In the genomic region with DNA sequence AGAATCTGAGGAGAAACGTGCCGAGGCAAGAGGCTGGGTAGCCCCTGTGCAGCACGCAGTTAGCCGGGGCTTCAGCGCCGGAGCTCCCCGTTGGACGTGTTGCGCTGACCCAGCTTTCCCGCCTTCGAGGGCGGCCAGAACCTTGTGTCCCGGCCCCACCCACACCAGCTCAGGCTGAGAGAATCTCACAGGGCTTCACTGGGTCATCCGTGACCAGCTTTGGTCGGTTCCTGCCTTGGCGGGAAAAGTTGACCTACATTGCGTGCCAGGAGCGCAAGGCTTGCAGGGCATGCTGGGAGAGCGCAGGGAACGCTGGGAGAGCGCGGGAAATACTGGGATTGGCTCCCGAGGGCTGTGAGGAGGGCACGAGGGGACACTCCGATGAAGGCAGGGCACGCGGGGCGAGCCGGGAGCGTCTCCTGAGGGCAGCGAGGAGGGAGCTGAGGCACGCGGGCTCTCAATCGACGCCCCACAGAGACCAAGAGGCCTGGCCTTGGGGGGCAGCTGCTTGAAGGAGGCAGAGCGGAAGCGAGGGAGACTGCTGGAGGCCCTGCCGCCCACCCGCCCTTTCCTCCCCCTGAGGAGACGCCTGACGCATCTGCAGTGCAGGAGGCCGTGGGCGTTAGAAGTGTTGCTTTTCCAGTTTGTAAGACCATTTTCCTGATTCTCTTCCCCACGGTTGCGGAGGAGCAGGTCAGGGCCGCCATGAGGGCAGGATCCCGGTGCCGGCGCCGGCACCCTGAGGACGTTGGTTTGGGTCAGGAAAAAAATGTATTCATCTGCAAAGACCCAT, we compare ENCODE assay signal across 34 cellular contexts. TPM values are rescaled to one million over a fixed set of nuclear protein-coding genes. Genes with fewer than 3 reads are reported as not detected.
A peak's percentile ranks its signal among the peaks of the same experiment; 100 is the strongest.
DNase-seq lines count a peak whose midpoint lies in the region; ATAC-seq, FAIRE-seq and TF ChIP-seq lines count a peak whose summit lies in the region.
"Had no signal": no experiment of that assay in that cellular context is flagged by ENCODE, and none has a peak within 500 bp of the region (broad histone marks: within the 10 kb centered on the region; RNA-seq: fewer than 3 reads in every experiment).

C18orf63 (plus strand) TSS at position 376 of the 793 bp plus-strand sequence. CDS start 2,027 bp downstream, outside the sequence.

- H3K4me3 Mint-ChIP-seq in Caco-2 (ENCODE audit: unreplicated experiment): no peak within 1 kb of the TSS
- H3K4me3 Mint-ChIP-seq: activated naive CD8-positive, alpha-beta T cell treated with anti-CD3 and anti-CD28 coated beads, Interleukin-2, amount 50 U/mL, for 24 hours; activated T-cell treated with anti-CD3 and anti-CD28 coated beads, Interleukin-2, amount 50 U/mL, for 24 hours; CD4-positive, alpha-beta T cell; endodermal cell; naive B cell had no signal

- peaks cover under 1% of the 10 kb centered on the region for H3K4me1 Mint-ChIP-seq in Caco-2 (ENCODE audit: low read depth, unreplicated experiment)
- H3K4me1 Mint-ChIP-seq: activated naive CD8-positive, alpha-beta T cell treated with anti-CD3 and anti-CD28 coated beads, Interleukin-2, amount 50 U/mL, for 24 hours; endodermal cell had no signal

- H3K36me3 Mint-ChIP-seq in Caco-2 (ENCODE audit: insufficient read depth, unreplicated experiment): no peaks in the 10 kb centered on the region
- H3K36me3 Mint-ChIP-seq: naive B cell had no signal

- no peak for DNase-seq in Caco-2
- no peak for DNase-seq in PC-3
- peak; percentile 63 for DNase-seq in kidney
- no peak for DNase-seq in trophoblast cell
- no peak for DNase-seq in SHP77 treated with DMSO at 0.1 percent for 48 hours (lab: John Stamatoyannopoulos, UW)
- no peak for DNase-seq in NCI-H2227 treated with DMSO at 0.1 percent for 48 hours (lab: John Stamatoyannopoulos, UW)
- DNase-seq: activated CD4-positive, alpha-beta T cell treated with anti-CD3 and anti-CD28 coated beads, Interleukin-2, amount 50 U/mL, for 1 hour; activated CD4-positive, CD25-positive, alpha-beta regulatory T cell; activated gamma-delta T cell; activated naive CD8-positive, alpha-beta T cell treated with anti-CD3 and anti-CD28 coated beads, Interleukin-2, amount 50 U/mL, for 24 hours; activated T-cell treated with anti-CD3 and anti-CD28 coated beads, Interleukin-2, amount 50 U/mL, for 24 hours; CD4-positive, alpha-beta T cell; central memory CD4-positive, alpha-beta T cell; endodermal cell; Kasumi-1; naive B cell; NCI-H1436; NCI-H2081 treated with DMSO at 0.1 percent for 48 hours; NCI-H226; NCI-H774; nucleus accumbens; sigmoid colon; stimulated activated CD4-positive, alpha-beta T cell treated with anti-CD3 and anti-CD28 coated beads, Interleukin-4, amount 100 ng/mL, for 4 hours; T-helper 1 cell; transverse colon had no signal

- no peak for TF ChIP-seq CTCF in Caco-2 (IDR thresholded peaks at IDR 0.05; ENCODE audit: insufficient read depth in 1 of 2, low read depth in 1 of 2, low read length in 1 of 2, severe bottlenecking in 1 of 2, unreplicated experiment in 1 of 2)
- TF ChIP-seq CTCF in PC-3 (conservative IDR thresholded peaks at IDR 0.05; ENCODE audit: low read depth, low read length): no peak
- no peak for TF ChIP-seq CTCF in kidney (IDR thresholded peaks at IDR 0.05; ENCODE audit: borderline replicate concordance, extremely low read depth, insufficient read depth)

- no peak for ATAC-seq in PC-3
- no peak for ATAC-seq in HG03139 (IDR thresholded peaks at IDR 0.05; ENCODE audit: unreplicated experiment)
- ATAC-seq: activated naive CD8-positive, alpha-beta T cell treated with anti-CD3 and anti-CD28 coated beads, Interleukin-2, amount 50 U/mL, for 24 hours had no signal

- peaks cover 12% of the 10 kb centered on the region for H3K4me1 ChIP-seq in Caco-2
- H3K4me1 ChIP-seq in PC-3 (ENCODE audit: insufficient read depth, low read length): peaks cover 23% of the 10 kb centered on the region
- peaks cover 0 to 4% of the 10 kb centered on the region in 2 donors for H3K4me1 ChIP-seq in kidney (ENCODE audit: control insufficient read depth in 1 of 2, insufficient read depth in 1 of 2, low read depth in 1 of 2, low read length in 2 of 2)
- H3K4me1 ChIP-seq in trophoblast cell (ENCODE audit: control insufficient read depth in 1 of 2, insufficient read depth in 2 of 2, low read length in 2 of 2): peaks cover 4% of the 10 kb centered on the region in 2 experiments
- H3K4me1 ChIP-seq: transverse colon had no signal

- peak within 1 kb of the TSS; percentile 18 for H2AK5ac ChIP-seq in trophoblast cell (ENCODE audit: low read length)

- WGBS in trophoblast cell (ENCODE audit: extremely low coverage, insufficient coverage, insufficient read length): no CpG with 5 or more reads among the region's 51 CpGs

- H4K12ac ChIP-seq in trophoblast cell (ENCODE audit: low read depth, low read length): no peak within 1 kb of the TSS

- H3K27me3 ChIP-seq in Caco-2 (replicated peaks; ENCODE audit: control insufficient read depth, insufficient read depth, low read length) (no peaks in the 10 kb centered on the region), PC-3 (ENCODE audit: low read length) (no peaks in the 10 kb centered on the region), trophoblast cell (ENCODE audit: insufficient read depth, low read length) (no peaks in the 10 kb centered on the region)
- H3K27me3 ChIP-seq: sigmoid colon, transverse colon had no signal

- POLR2A ChIA-PET in Caco-2 (lab: Charles Lee): no interaction called here
- POLR2A ChIA-PET in PC-3 (lab: Charles Lee; ENCODE audit: unreplicated experiment): no interaction called here

- H3K9ac ChIP-seq in PC-3 (ENCODE audit: low read length): no peak within 1 kb of the TSS
- no peak within 1 kb of the TSS for H3K9ac ChIP-seq in kidney (ENCODE audit: low read length in 2 of 2)
- no peak within 1 kb of the TSS for H3K9ac ChIP-seq in trophoblast cell (ENCODE audit: low read length)

- FAIRE-seq in kidney (lab: Jason Lieb, UNC): no peak
- FAIRE-seq: TTC549 had no signal

- H4K20me1 ChIP-seq in PC-3 (ENCODE audit: low read length): no peaks in the 10 kb centered on the region

- H3F3A ChIP-seq in PC-3 (ENCODE audit: low read length, unreplicated experiment): no peaks in the 10 kb centered on the region

- BruUV-seq in Caco-2 (replicated peaks; lab: Mats Ljungman, UMichigan): no TSS peak
- BruUV-seq in PC-3 (replicated peaks; lab: Mats Ljungman, UMichigan): no TSS peak

- H2BK120ac ChIP-seq in trophoblast cell (ENCODE audit: insufficient read depth, low read length, poor library complexity): peak within 1 kb of the TSS; percentile 27

- intact Hi-C loops in Caco-2 (cut with micrococcal nuclease; ENCODE audit: unreplicated experiment) (loop anchor here (2.0 kb wide), 1 partner anchor 15 kb away; no protein-coding TSS in a partner anchor), PC-3 (cut with micrococcal nuclease) (loop anchor here (2.0 kb wide), 1 partner anchor 25 kb away; the partner anchor contains the start of gene CYB5A), kidney (cut with DNase I) (no loop called here)

- peak within 1 kb of the TSS; percentile 73 for H3K4me2 ChIP-seq in PC-3 (ENCODE audit: low read length)
- H3K4me2 ChIP-seq in trophoblast cell (ENCODE audit: low read length): no peak within 1 kb of the TSS

- H3K9me3 ChIP-seq in Caco-2: no peaks in the 10 kb centered on the region
- 0 out of 2 replicates have a peak, but pooled peaks cover 10% of the 10 kb centered on the region for H3K9me3 ChIP-seq in PC-3 (ENCODE audit: low read length)
- H3K9me3 ChIP-seq in kidney (ENCODE audit: control insufficient read depth in 1 of 2, low read length in 2 of 2): no peaks in the 10 kb centered on the region
- H3K9me3 ChIP-seq in trophoblast cell (ENCODE audit: insufficient read depth, low read depth, low read length): peaks cover 6% of the 10 kb centered on the region
- H3K9me3 ChIP-seq: sigmoid colon, transverse colon had no signal

- peak within 1 kb of the TSS; percentile 51 for H2BK12ac ChIP-seq in trophoblast cell (ENCODE audit: low read length)

- H2BK5ac ChIP-seq in trophoblast cell (ENCODE audit: low read depth, low read length, poor library complexity): peak within 1 kb of the TSS; percentile 4

- H3K79me1 ChIP-seq in trophoblast cell (ENCODE audit: low read length): peaks cover 4% of the 10 kb centered on the region

- peak within 1 kb of the TSS; percentile 52 for H4K8ac ChIP-seq in trophoblast cell (ENCODE audit: low read depth, low read length)

- H3K14ac ChIP-seq in trophoblast cell (ENCODE audit: low read length): peak within 1 kb of the TSS; percentile 35

- H3K4me3 ChIP-seq in Caco-2 (ENCODE audit: low read depth, low read length): no peak within 1 kb of the TSS
- peak within 1 kb of the TSS; percentile 24; the same call in 1 of the 2 replicates for H3K4me3 ChIP-seq in PC-3 (ENCODE audit: low read length)
- H3K4me3 ChIP-seq in kidney (ENCODE audit: low read length in 2 of 2): no peak within 1 kb of the TSS
- no peak within 1 kb of the TSS for H3K4me3 ChIP-seq in trophoblast cell (ENCODE audit: low read depth, low read length)
- H3K4me3 ChIP-seq: sigmoid colon, transverse colon had no signal

- peaks cover 15% of the 10 kb centered on the region for H3K9me3 Mint-ChIP-seq in Caco-2 (ENCODE audit: unreplicated experiment)
- H3K9me3 Mint-ChIP-seq: activated naive CD8-positive, alpha-beta T cell treated with anti-CD3 and anti-CD28 coated beads, Interleukin-2, amount 50 U/mL, for 24 hours; activated T-cell treated with anti-CD3 and anti-CD28 coated beads, Interleukin-2, amount 50 U/mL, for 24 hours; CD4-positive, alpha-beta T cell had no signal

- peak within 1 kb of the TSS; percentile 55 for H3K18ac ChIP-seq in trophoblast cell (ENCODE audit: low read length)

- H4K91ac ChIP-seq in trophoblast cell (ENCODE audit: low read depth, low read length): peak within 1 kb of the TSS; percentile 86

- no peaks in the 10 kb centered on the region for H3K79me2 ChIP-seq in PC-3 (ENCODE audit: low read length)
- no peaks in the 10 kb centered on the region for H3K79me2 ChIP-seq in trophoblast cell (ENCODE audit: control insufficient read depth, insufficient read depth, low read length, poor library complexity)

- no peak within 1 kb of the TSS for H3K23ac ChIP-seq in trophoblast cell (ENCODE audit: low read length)

- CTCF ChIA-PET in Caco-2 (lab: Charles Lee): no interaction called here
- CTCF ChIA-PET in PC-3 (lab: Charles Lee): interaction anchor here (1.0 kb wide), 1 partner anchor 24 kb away, joined by 5 read pairs; the partner anchor contains the start of gene CYB5A

- H3K27me3 Mint-ChIP-seq in Caco-2 (ENCODE audit: insufficient read depth, unreplicated experiment): no peaks in the 10 kb centered on the region
- H3K27me3 Mint-ChIP-seq: activated naive CD8-positive, alpha-beta T cell treated with anti-CD3 and anti-CD28 coated beads, Interleukin-2, amount 50 U/mL, for 24 hours had no signal

- H3K27ac ChIP-seq in PC-3 (ENCODE audit: low read length) (peak within 1 kb of the TSS; percentile 26; the same call in 1 of the 2 replicates), kidney (ENCODE audit: low read depth in 2 of 2, low read length in 2 of 2) (no peak within 1 kb of the TSS), trophoblast cell (ENCODE audit: low read depth, low read length) (no peak within 1 kb of the TSS)
- H3K27ac ChIP-seq: transverse colon had no signal

- H3K36me3 ChIP-seq in Caco-2 (ENCODE audit: control insufficient read depth, insufficient read depth, low read length) (no peaks in the 10 kb centered on the region), PC-3 (ENCODE audit: low read depth, low read length) (no peaks in the 10 kb centered on the region), kidney (ENCODE audit: control insufficient read depth in 1 of 2, insufficient read depth in 2 of 2, low read length in 2 of 2) (no peaks in the 10 kb centered on the region), trophoblast cell (ENCODE audit: control insufficient read depth in 1 of 2, insufficient read depth in 2 of 2, low read length in 2 of 2) (no peaks in the 10 kb centered on the region)
- H3K36me3 ChIP-seq: sigmoid colon, transverse colon had no signal

- H3K27ac Mint-ChIP-seq in Caco-2 (ENCODE audit: unreplicated experiment): peak within 1 kb of the TSS; percentile 48
- H3K27ac Mint-ChIP-seq: activated naive CD8-positive, alpha-beta T cell treated with anti-CD3 and anti-CD28 coated beads, Interleukin-2, amount 50 U/mL, for 24 hours; activated T-cell treated with anti-CD3 and anti-CD28 coated beads, Interleukin-2, amount 50 U/mL, for 24 hours; CD4-positive, alpha-beta T cell; endodermal cell had no signal

- H2AFZ ChIP-seq in PC-3 (ENCODE audit: low read length): peak within 1 kb of the TSS; percentile 38; the same call in 1 of the 2 replicates
- no peak within 1 kb of the TSS for H2AFZ ChIP-seq in trophoblast cell (ENCODE audit: insufficient read depth, low read length, poor library complexity)

- no peaks in the 10 kb centered on the region for H3K9me2 ChIP-seq in PC-3 (replicated peaks; ENCODE audit: low read length)

- H3K4ac ChIP-seq in trophoblast cell (ENCODE audit: low read depth, low read length): no peak within 1 kb of the TSS

RNA-seq across cellular contexts. Expression of gene C18orf63, which starts in this region (rescaled TPM):
- total RNA-seq in Caco-2 (2022): 0.07 TPM in 1 of 2 replicates, not detected in the other
- not detected in 2 replicates for total RNA-seq in PC-3 (2014; rRNA removed)
- not detected for total RNA-seq in kidney
- polyA plus RNA-seq in kidney (ENCODE audit: insufficient read depth, low read depth, low replicate concordance): not detected
- not detected in 2 replicates for polyA plus RNA-seq in trophoblast cell (2013)
- total RNA-seq: CD4-positive, alpha-beta T cell; Daoy; endodermal cell; H4; left lobe of liver; mesenteric fat pad; pulmonary artery endothelial cell; sigmoid colon; SK-MEL-5; transverse colon had no signal
- polyA plus RNA-seq: esophagus, sigmoid colon had no signal

Comparison
In these comparisons a context has a peak if more than half of its experiments do, and no peak if none do; other contexts are left out.
1. Peak in DNase-seq in kidney; RNA of the gene not detected or under 1 TPM.